1 cellular context compared by ENCODE assay signal in genomic region chr2:47070920-47071824, GRCh38.
TF ChIP-seq lines count a peak whose summit lies in the region.

No MANE protein-coding gene starts in this region.

TF ChIP-seq in HepG2, 621 proteins besides CTCF, POLR2A, EP300 and RAD21 (continued from another document and continues in another):
- TF ChIP-seq ZGPAT (CRISPR knock-in tag; IDR thresholded peaks at IDR 0.05) (peak; percentile 73), SAP130 (CRISPR knock-in tag; IDR thresholded peaks at IDR 0.05; ENCODE audit: low read depth) (peak; percentile 72), CBFB (CRISPR knock-in tag; IDR thresholded peaks at IDR 0.05) (0 out of 2 replicates have a peak, but pooled peaks have one; percentile 10), SOX6 (IDR thresholded peaks at IDR 0.05) (no peak), SOX6 (CRISPR knock-in tag; IDR thresholded peaks at IDR 0.05) (peak; percentile 79), ZNF432 (CRISPR knock-in tag; IDR thresholded peaks at IDR 0.05; ENCODE audit: borderline replicate concordance) (no peak), ZNF142 (CRISPR knock-in tag; IDR thresholded peaks at IDR 0.05) (peak; percentile 74; the same call in 1 of the 2 replicates), ZNF17 (CRISPR knock-in tag; IDR thresholded peaks at IDR 0.05) (no peak), SNAPC4 (CRISPR knock-in tag; IDR thresholded peaks at IDR 0.05) (0 out of 2 replicates have a peak, but pooled peaks have one; percentile 39), GABPA (IDR thresholded peaks at IDR 0.05; ENCODE audit: low read depth, low read length) (no peak), GABPA (CRISPR knock-in tag; IDR thresholded peaks at IDR 0.05; ENCODE audit: low read depth) (peak; percentile 83), NFKB2 (CRISPR knock-in tag; IDR thresholded peaks at IDR 0.05; ENCODE audit: borderline replicate concordance) (no peak), ZNF7 (CRISPR knock-in tag; IDR thresholded peaks at IDR 0.05) (no peak), POLR2AphosphoS5 (IDR thresholded peaks at IDR 0.05; ENCODE audit: low read depth, low read length) (peak; percentile 39; the same call in 1 of the 2 replicates), CEBPG (CRISPR knock-in tag; IDR thresholded peaks at IDR 0.05) (peak; percentile 59), ETV6 (CRISPR knock-in tag; conservative IDR thresholded peaks at IDR 0.05) (peak; percentile 37; the same call in 1 of the 2 replicates), ZNF382 (CRISPR knock-in tag; IDR thresholded peaks at IDR 0.05; ENCODE audit: borderline replicate concordance) (no peak), BCLAF1 (IDR thresholded peaks at IDR 0.05) (no peak), ZBTB4 (CRISPR knock-in tag; IDR thresholded peaks at IDR 0.05; ENCODE audit: borderline replicate concordance) (no peak), TMF1 (CRISPR knock-in tag; IDR thresholded peaks at IDR 0.05; ENCODE audit: low read depth) (no peak), TFDP1 (CRISPR knock-in tag; IDR thresholded peaks at IDR 0.05; ENCODE audit: borderline replicate concordance) (0 out of 2 replicates have a peak, but pooled peaks have one; percentile 20), NCOA5 (CRISPR knock-in tag; IDR thresholded peaks at IDR 0.05) (no peak), CSRNP2 (CRISPR knock-in tag; conservative IDR thresholded peaks at IDR 0.05; ENCODE audit: low read depth) (no peak), THAP8 (CRISPR knock-in tag; IDR thresholded peaks at IDR 0.05; ENCODE audit: borderline replicate concordance) (no peak), ZBTB21 (CRISPR knock-in tag; IDR thresholded peaks at IDR 0.05) (no peak)
